ENCODE assay signal across 15 cellular contexts in the genomic region with DNA sequence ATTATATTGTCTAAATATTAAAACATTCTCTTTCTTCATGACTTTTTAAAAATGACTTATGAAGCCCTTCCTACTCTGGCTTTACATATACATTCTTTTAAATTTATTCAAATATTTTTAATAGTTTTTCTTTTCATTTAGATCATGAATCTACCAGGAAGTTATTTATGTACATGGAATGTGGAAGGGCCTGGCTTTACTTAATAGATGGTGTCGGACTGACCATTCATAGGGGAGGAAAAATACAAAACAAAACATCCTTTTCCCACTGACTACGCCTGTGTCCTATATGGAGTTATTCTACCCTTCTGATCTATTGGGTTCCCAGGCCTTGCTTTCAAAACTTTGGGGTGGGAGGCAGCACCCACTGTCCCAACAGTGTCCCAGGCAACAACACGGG.
DNase-seq lines count a peak whose midpoint lies in the region; FAIRE-seq and TF ChIP-seq lines count a peak whose summit lies in the region.
"Had no signal": no experiment of that assay in that cellular context is flagged by ENCODE, and none has a peak within 500 bp of the region (broad histone marks: within the 10 kb centered on the region; RNA-seq: fewer than 3 reads in every experiment).

No MANE protein-coding gene starts in this region.

- no peak for FAIRE-seq in HTR-8/SVneo (lab: Jason Lieb, UNC)
- FAIRE-seq: bronchial epithelial cell had no signal

- TF ChIP-seq POLR2A in stomach (IDR thresholded peaks at IDR 0.05), result no peak

- no peaks in the 10 kb centered on the region for H3K36me3 Mint-ChIP-seq in chondrocyte (ENCODE audit: low read depth)
- no peaks in the 10 kb centered on the region for H3K36me3 Mint-ChIP-seq in mesothelial cell of epicardium
- H3K36me3 Mint-ChIP-seq: natural killer cell treated with Interleukin-12 subunit alpha and Interleukin-12 subunit beta and Interleukin-15 and Interleukin-18, amount 100 ng/mL, for 72 hours had no signal

- no peaks in the 10 kb centered on the region for H3K9me3 Mint-ChIP-seq in chondrocyte (ENCODE audit: low read depth)
- no peaks in the 10 kb centered on the region for H3K9me3 Mint-ChIP-seq in mesothelial cell of epicardium
- H3K9me3 Mint-ChIP-seq: GM23338; natural killer cell treated with Interleukin-12 subunit alpha and Interleukin-12 subunit beta and Interleukin-15 and Interleukin-18, amount 100 ng/mL, for 72 hours had no signal

- no peak for TF ChIP-seq EP300 in stomach (IDR thresholded peaks at IDR 0.05)

- 71 to 81% (median 76%) methylated on average over 3 of the region's 3 CpGs for WGBS in stomach, 5 donors

- TF ChIP-seq CTCF in chondrocyte (IDR thresholded peaks at IDR 0.05) (no peak), mesothelial cell of epicardium (IDR thresholded peaks at IDR 0.05; ENCODE audit: unreplicated experiment) (no peak), stomach (IDR thresholded peaks at IDR 0.05) (no peak)

- no peaks in the 10 kb centered on the region for H3K9me3 ChIP-seq in stomach

- H3K27me3 Mint-ChIP-seq in chondrocyte (ENCODE audit: low read depth) (no peaks in the 10 kb centered on the region), mesothelial cell of epicardium (ENCODE audit: low read depth) (no peaks in the 10 kb centered on the region)

- peak overlapping the region; percentile 42 to 87 (median 79) for H3K27ac ChIP-seq in stomach

- intact Hi-C loops in stomach (cut with DNase I; ENCODE audit: low total_unique reads), result no loop called here

- peak; percentile 73 for DNase-seq in HCEC 1CT
- DNase-seq in chondrocyte (ENCODE audit: low spot score), result no peak
- DNase-seq in mesothelial cell of epicardium (ENCODE audit: low spot score in 2 of 2, unreplicated experiment in 2 of 2), result no peak
- DNase-seq in stomach, result no peak
- DNase-seq in SK-N-DZ (ENCODE audit: low spot score), result no peak
- no peak for DNase-seq in hypothalamus (lab: John Stamatoyannopoulos, UW)
- DNase-seq in HTR-8/SVneo (ENCODE audit: insufficient read length, low spot score), result no peak
- no peak for DNase-seq in ecto neural progenitor cell (ENCODE audit: low spot score)
- DNase-seq: hippocampal formation; left colon; NCI-H1092 treated with DMSO at 0.1 percent for 48 hours; stimulated activated naive CD8-positive, alpha-beta T cell treated with anti-CD3 and anti-CD28 coated beads, Interleukin-15, Interleukin-2, amounts not matched to agents 100 U/mL and 50 U/mL, for 24 hours had no signal

- H3K4me1 Mint-ChIP-seq in chondrocyte (ENCODE audit: low read depth) (peaks cover 30% of the 10 kb centered on the region), mesothelial cell of epicardium (peaks cover 61% of the 10 kb centered on the region)

- H3K27me3 ChIP-seq in stomach, result peaks cover 0 to 5% (median 0%) of the 10 kb centered on the region in 3 donors

- H3K27ac Mint-ChIP-seq in chondrocyte (ENCODE audit: unreplicated experiment) (peak overlapping the region; percentile 97), mesothelial cell of epicardium (peak overlapping the region; percentile 97)
- H3K27ac Mint-ChIP-seq: GM23338; natural killer cell treated with Interleukin-12 subunit alpha and Interleukin-12 subunit beta and Interleukin-15 and Interleukin-18, amount 100 ng/mL, for 72 hours had no signal

- H3K4me3 Mint-ChIP-seq in chondrocyte (ENCODE audit: unreplicated experiment), result peak overlapping the region; percentile 22
- no peak overlapping the region for H3K4me3 Mint-ChIP-seq in mesothelial cell of epicardium
- H3K4me3 Mint-ChIP-seq: GM23338; natural killer cell treated with Interleukin-12 subunit alpha and Interleukin-12 subunit beta and Interleukin-15 and Interleukin-18, amount 100 ng/mL, for 72 hours had no signal

- peaks cover 0 to 43% (median 9%) of the 10 kb centered on the region in 4 donors for H3K4me1 ChIP-seq in stomach

- H3K4me3 ChIP-seq in stomach, result no peak overlapping the region
- H3K4me3 ChIP-seq: GM23338 had no signal

- H3K36me3 ChIP-seq in stomach, result no peaks in the 10 kb centered on the region
